Comparison of ENCODE assay signal across 31 cellular contexts in the genomic region with DNA sequence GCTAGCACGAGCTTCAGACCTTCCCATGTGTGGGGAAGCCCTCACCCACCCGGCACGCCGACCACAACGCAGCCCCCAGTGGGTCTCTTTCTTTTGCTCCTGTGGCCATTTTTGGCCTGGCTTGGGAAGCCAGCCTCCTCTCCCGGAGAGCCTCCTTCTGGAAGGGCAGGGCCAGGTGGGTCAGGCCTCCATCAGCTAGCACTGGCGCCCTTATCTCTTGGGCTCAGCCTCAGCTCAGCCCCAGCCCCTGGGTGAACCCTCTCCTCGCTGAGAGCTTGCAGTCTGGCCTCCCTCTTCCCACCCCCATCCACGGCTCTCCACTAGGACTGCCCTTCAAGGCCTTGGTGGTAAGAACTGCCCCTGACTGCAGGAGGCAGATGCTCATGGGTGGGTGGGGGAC. TPM values are rescaled to one million over a fixed set of nuclear protein-coding genes. Genes with fewer than 3 reads are reported as not detected.
"Had no signal": no experiment of that assay in that cellular context is flagged by ENCODE, and none has a peak within 500 bp of the region (broad histone marks: within the 10 kb centered on the region; RNA-seq: fewer than 3 reads in every experiment).

No MANE protein-coding gene starts in this region.

- H3K4me3 Mint-ChIP-seq: naive thymus-derived CD4-positive, alpha-beta T cell; natural killer cell; nephron; neural progenitor cell; stimulated activated effector memory CD8-positive, alpha-beta T cell treated with anti-CD3 and anti-CD28 coated beads, Interleukin-12 subunit alpha, Interleukin-12 subunit beta, amount 100 ng/mL, for 72 hours; stimulated activated naive B cell treated with anti-CD40 and anti-IgM and Interleukin-4, amounts not matched to agents 10 μg/mL and 1 μg/mL and 100 μg/mL, for 72 hours; stimulated activated naive CD8-positive, alpha-beta T cell treated with anti-CD3 and anti-CD28 coated beads, Interleukin-15, Interleukin-2, amounts not matched to agents 100 ng/mL and 50 ng/mL, for 24 hours had no signal

- H3K36me3 ChIP-seq: neural progenitor cell, neutrophil, ovary, right lobe of liver, sigmoid colon, stomach, thoracic aorta, thyroid gland, tibial nerve, upper lobe of left lung, vagina had no signal

- DNase-seq: naive thymus-derived CD4-positive, alpha-beta T cell; natural killer cell; nucleus accumbens; ovary; psoas muscle; right cardiac atrium; right lobe of liver; sigmoid colon; small intestine; stimulated activated CD4-positive, alpha-beta T cell treated with anti-CD3 and anti-CD28 coated beads, Interleukin-15, amount 100 ng/mL, for 24 hours; stimulated activated CD4-positive, alpha-beta T cell treated with anti-CD3 and anti-CD28 coated beads, Interleukin-2, amount 100 ng/mL, for 24 hours; stimulated activated CD4-positive, alpha-beta T cell treated with anti-CD3 and anti-CD28 coated beads, Interleukin-2, amount 100 ng/mL, for 48 hours; stimulated activated CD4-positive, alpha-beta T cell treated with anti-CD3 and anti-CD28 coated beads, Interleukin-4, amount 100 ng/mL, for 24 hours; stimulated activated naive B cell treated with anti-CD40 and anti-IgM and Interleukin-4, amounts not matched to agents 10 μg/mL and 1 μg/mL and 100 μg/mL, for 72 hours; stimulated activated naive CD4-positive, alpha-beta T cell treated with Interleukin-2 at 50 U/mL for 16 hours; stomach; thyroid gland; trophoblast cell; upper lobe of left lung had no signal

- H3K27ac Mint-ChIP-seq: naive thymus-derived CD4-positive, alpha-beta T cell; natural killer cell; nephron; neural progenitor cell; progenitor cell of endocrine pancreas; stimulated activated effector memory CD8-positive, alpha-beta T cell treated with anti-CD3 and anti-CD28 coated beads, Interleukin-12 subunit alpha, Interleukin-12 subunit beta, amount 100 ng/mL, for 72 hours; stimulated activated naive B cell treated with anti-CD40 and anti-IgM and Interleukin-4, amounts not matched to agents 10 μg/mL and 1 μg/mL and 100 μg/mL, for 72 hours; stimulated activated naive CD8-positive, alpha-beta T cell treated with anti-CD3 and anti-CD28 coated beads, Interleukin-15, Interleukin-2, amounts not matched to agents 100 ng/mL and 50 ng/mL, for 24 hours had no signal

- H3K27ac ChIP-seq: neural progenitor cell, neutrophil, ovary, parathyroid adenoma, psoas muscle, right lobe of liver, sigmoid colon, stomach, thoracic aorta, thyroid gland, tibial nerve, upper lobe of left lung, vagina had no signal

- H2AFZ ChIP-seq: neural progenitor cell, parathyroid adenoma had no signal

- H3K79me2 ChIP-seq: parathyroid adenoma had no signal

- H3K4me3 ChIP-seq: neural progenitor cell, ovary, psoas muscle, right lobe of liver, sigmoid colon, stomach, thoracic aorta, thyroid gland, tibial nerve, upper lobe of left lung, vagina had no signal

- ATAC-seq: naive thymus-derived CD4-positive, alpha-beta T cell; natural killer cell; psoas muscle; right cardiac atrium; right lobe of liver; stimulated activated effector memory CD8-positive, alpha-beta T cell treated with anti-CD3 and anti-CD28 coated beads, Interleukin-12 subunit alpha, Interleukin-12 subunit beta, amount 100 ng/mL, for 72 hours; stimulated activated naive B cell treated with anti-CD40 and anti-IgM and Interleukin-4, amounts not matched to agents 10 μg/mL and 1 μg/mL and 100 μg/mL, for 72 hours had no signal

- H3K4me1 Mint-ChIP-seq: natural killer cell; stimulated activated effector memory CD8-positive, alpha-beta T cell treated with anti-CD3 and anti-CD28 coated beads, Interleukin-12 subunit alpha, Interleukin-12 subunit beta, amount 100 ng/mL, for 72 hours had no signal

- H3K9me3 Mint-ChIP-seq: naive thymus-derived CD4-positive, alpha-beta T cell; natural killer cell; nephron; neural progenitor cell; stimulated activated effector memory CD8-positive, alpha-beta T cell treated with anti-CD3 and anti-CD28 coated beads, Interleukin-12 subunit alpha, Interleukin-12 subunit beta, amount 100 ng/mL, for 72 hours; stimulated activated naive B cell treated with anti-CD40 and anti-IgM and Interleukin-4, amounts not matched to agents 10 μg/mL and 1 μg/mL and 100 μg/mL, for 72 hours; stimulated activated naive CD8-positive, alpha-beta T cell treated with anti-CD3 and anti-CD28 coated beads, Interleukin-15, Interleukin-2, amounts not matched to agents 100 ng/mL and 50 ng/mL, for 24 hours had no signal

- H3K9ac ChIP-seq: neural progenitor cell, parathyroid adenoma had no signal

- H3K4me1 ChIP-seq: parathyroid adenoma, right lobe of liver had no signal

- H3K9me3 ChIP-seq: neutrophil, ovary, psoas muscle, right lobe of liver, sigmoid colon, stomach, thoracic aorta, thyroid gland, tibial nerve, upper lobe of left lung, vagina had no signal

- H3K27me3 ChIP-seq: ovary, right lobe of liver, thyroid gland, vagina had no signal

- H3K36me3 Mint-ChIP-seq: naive thymus-derived CD4-positive, alpha-beta T cell; natural killer cell; neural progenitor cell; stimulated activated effector memory CD8-positive, alpha-beta T cell treated with anti-CD3 and anti-CD28 coated beads, Interleukin-12 subunit alpha, Interleukin-12 subunit beta, amount 100 ng/mL, for 72 hours; stimulated activated naive B cell treated with anti-CD40 and anti-IgM and Interleukin-4, amounts not matched to agents 10 μg/mL and 1 μg/mL and 100 μg/mL, for 72 hours had no signal

- FAIRE-seq: small intestine, urothelium cell line had no signal

- H3K4me2 ChIP-seq: neural progenitor cell had no signal

RNA-seq across cellular contexts. Expression of a gene that starts 14.7 kb away (rescaled TPM):
- total RNA-seq: naive thymus-derived CD4-positive, alpha-beta T cell; natural killer cell; skeletal muscle tissue; thoracic aorta had no signal
- polyA plus RNA-seq: naive thymus-derived CD4-positive, alpha-beta T cell had no signal
